ENCODE assay signal across 10 cellular contexts in genomic region chr7:122310119-122311021, GRCh38. TPM values are rescaled to one million over a fixed set of nuclear protein-coding genes. Genes with fewer than 3 reads are reported as not detected.
A peak's percentile ranks its signal among the peaks of the same experiment; 100 is the strongest.
DNase-seq lines count a peak whose midpoint lies in the region; ATAC-seq and TF ChIP-seq lines count a peak whose summit lies in the region.
"Had no signal": no experiment of that assay in that cellular context is flagged by ENCODE, and none has a peak within 500 bp of the region (broad histone marks: within the 10 kb centered on the region; RNA-seq: fewer than 3 reads in every experiment).

No MANE protein-coding gene starts in this region.

- no peaks in the 10 kb centered on the region for H3K36me3 Mint-ChIP-seq in MCF 10A (ENCODE audit: insufficient read depth, unreplicated experiment)
- H3K36me3 Mint-ChIP-seq in CD4-positive, alpha-beta T cell (ENCODE audit: low read depth), result no peaks in the 10 kb centered on the region

- peak overlapping the region; percentile 30 to 65 (median 32) for H3K4me3 ChIP-seq in breast epithelium
- H3K4me3 ChIP-seq in mesendoderm (ENCODE audit: low read length), result peak overlapping the region; percentile 51
- H3K4me3 ChIP-seq in vagina, result peak overlapping the region; percentile 32 to 36
- H3K4me3 ChIP-seq: BLaER1 had no signal

- CTCF ChIA-PET in MCF 10A (lab: Yijun Ruan, JAX), result no interaction called here
- CTCF ChIA-PET in CD4-positive, alpha-beta T cell (lab: Charles Lee), result no interaction called here

- WGBS in mesendoderm (ENCODE audit: extremely low coverage, insufficient coverage, low lambda C conversion rate), result no CpG with 5 or more reads among the region's 61 CpGs

- peak overlapping the region; percentile 80 for H3K56ac ChIP-seq in mesendoderm (ENCODE audit: low read length)

- intact Hi-C loops in breast epithelium (cut with DNase I; ENCODE audit: low total_unique reads), result no loop called here
- intact Hi-C loops in MCF 10A (cut with micrococcal nuclease), result no loop called here
- intact Hi-C loops in vagina (cut with DNase I), result no loop called here
- intact Hi-C loops in CD4-positive, alpha-beta T cell (cut with DNase I, micrococcal nuclease), result no loop called here

- POLR2A ChIA-PET in MCF 10A (lab: Yijun Ruan, JAX), result no interaction called here
- POLR2A ChIA-PET in CD4-positive, alpha-beta T cell (lab: Charles Lee), result no interaction called here

- no peak overlapping the region for H3K27ac Mint-ChIP-seq in MCF 10A (ENCODE audit: low read depth, unreplicated experiment)
- H3K27ac Mint-ChIP-seq in CD4-positive, alpha-beta T cell, result no peak overlapping the region

- H3K4me2 ChIP-seq in mesendoderm (ENCODE audit: low read length), result peak overlapping the region; percentile 75
- H3K4me2 ChIP-seq: BLaER1 had no signal

- H3K9me3 ChIP-seq in breast epithelium (no peaks in the 10 kb centered on the region), vagina (no peaks in the 10 kb centered on the region)
- H3K9me3 ChIP-seq in CD4-positive, alpha-beta T cell (ENCODE audit: control insufficient read depth, low read length), result no peaks in the 10 kb centered on the region

- no TSS peak for BruUV-seq in MCF 10A (replicated peaks; lab: Mats Ljungman, UMichigan)

- H3K27me3 ChIP-seq in breast epithelium (peaks cover 5 to 100% of the 10 kb centered on the region in 2 donors), mesendoderm (ENCODE audit: insufficient read depth, low read length, poor library complexity) (peaks cover 25% of the 10 kb centered on the region), vagina (peaks cover 15% of the 10 kb centered on the region)
- peaks cover 96% of the 10 kb centered on the region for H3K27me3 ChIP-seq in CD4-positive, alpha-beta T cell (ENCODE audit: control insufficient read depth, insufficient read depth, low read length)
- H3K27me3 ChIP-seq: BLaER1 had no signal

- H2BK15ac ChIP-seq in mesendoderm (replicated peaks; ENCODE audit: low read depth), result no peak overlapping the region

- no peak overlapping the region for H3K4me3 Mint-ChIP-seq in MCF 10A (ENCODE audit: unreplicated experiment)
- no peak overlapping the region for H3K4me3 Mint-ChIP-seq in CD4-positive, alpha-beta T cell

- H2BK120ac ChIP-seq in mesendoderm (ENCODE audit: low read depth, low read length), result no peak overlapping the region

- peaks cover 17% of the 10 kb centered on the region for H3K27me3 Mint-ChIP-seq in MCF 10A (ENCODE audit: insufficient read depth, unreplicated experiment)
- H3K27me3 Mint-ChIP-seq in CD4-positive, alpha-beta T cell, result peaks cover 82% of the 10 kb centered on the region

- peak overlapping the region; percentile 64 for H3K9ac ChIP-seq in mesendoderm (ENCODE audit: low read length)
- H3K9ac ChIP-seq: BLaER1 had no signal

- no peaks in the 10 kb centered on the region for H3K79me2 ChIP-seq in mesendoderm (ENCODE audit: control insufficient read depth, insufficient read depth, low read length)

- H3K4ac ChIP-seq in mesendoderm (ENCODE audit: low read depth, low read length), result no peak overlapping the region

- no peaks in the 10 kb centered on the region for H3K9me3 Mint-ChIP-seq in MCF 10A (ENCODE audit: unreplicated experiment)
- H3K9me3 Mint-ChIP-seq in CD4-positive, alpha-beta T cell, result no peaks in the 10 kb centered on the region

- no peak overlapping the region for H3K23ac ChIP-seq in mesendoderm (ENCODE audit: low read length)

- no peak overlapping the region for H4K5ac ChIP-seq in mesendoderm (ENCODE audit: low read length)

- peak overlapping the region; percentile 69 for H3K18ac ChIP-seq in mesendoderm (ENCODE audit: low read length)

- H3K4me1 Mint-ChIP-seq in MCF 10A (ENCODE audit: insufficient read depth, unreplicated experiment), result peaks cover 5% of the 10 kb centered on the region
- no peaks in the 10 kb centered on the region for H3K4me1 Mint-ChIP-seq in CD4-positive, alpha-beta T cell (ENCODE audit: low read depth)

- H3K4me1 ChIP-seq in breast epithelium (peaks cover 5 to 11% of the 10 kb centered on the region in 2 donors), mesendoderm (ENCODE audit: control insufficient read depth, low read depth, low read length) (peaks cover 9% of the 10 kb centered on the region), vagina (peaks cover 28% of the 10 kb centered on the region)
- H3K4me1 ChIP-seq: BLaER1 had no signal

- no peak overlapping the region for H2BK5ac ChIP-seq in mesendoderm (ENCODE audit: low read length)

- TF ChIP-seq CTCF in breast epithelium (IDR thresholded peaks at IDR 0.05) (no peak), MCF 10A (IDR thresholded peaks at IDR 0.05; ENCODE audit: unreplicated experiment) (no peak), vagina (IDR thresholded peaks at IDR 0.05) (no peak)
- TF ChIP-seq CTCF in CD4-positive, alpha-beta T cell (IDR thresholded peaks at IDR 0.05), result no peak

- H4K8ac ChIP-seq in mesendoderm (ENCODE audit: low read depth, low read length), result no peak overlapping the region

- no peaks in the 10 kb centered on the region for H3K79me1 ChIP-seq in mesendoderm (ENCODE audit: low read length)

- TF ChIP-seq POLR2A in breast epithelium (IDR thresholded peaks at IDR 0.05) (no peak), vagina (IDR thresholded peaks at IDR 0.05) (no peak)

- H3K36me3 ChIP-seq in breast epithelium (no peaks in the 10 kb centered on the region), mesendoderm (ENCODE audit: control insufficient read depth, insufficient read depth, low read length) (no peaks in the 10 kb centered on the region), vagina (no peaks in the 10 kb centered on the region)
- H3K36me3 ChIP-seq: BLaER1 had no signal

- DNase-seq in breast epithelium (ENCODE audit: low spot score in 2 of 2) (no peak), MCF 10A (ENCODE audit: unreplicated experiment) (no peak), caudate nucleus (lab: John Stamatoyannopoulos, UW) (peak in 2 of 61 donors; percentile 20 to 60), mesendoderm (peak; percentile 84), vagina (ENCODE audit: extremely low spot score in 2 of 2) (no peak)
- no peak for DNase-seq in stimulated activated CD8-positive, alpha-beta memory T cell treated with anti-CD3 and anti-CD28 coated beads, Interleukin-4, amount 100 ng/mL, for 48 hours
- DNase-seq in CD4-positive, alpha-beta T cell, result no peak

- H2AK5ac ChIP-seq in mesendoderm (ENCODE audit: low read length), result no peak overlapping the region

- ATAC-seq in CD4-positive, alpha-beta T cell (ENCODE audit: poor library complexity), result no peak
- ATAC-seq in HG02885 (IDR thresholded peaks at IDR 0.05; ENCODE audit: poor library complexity, unreplicated experiment), result no peak

- no peak overlapping the region for H3K27ac ChIP-seq in breast epithelium
- peak overlapping the region; percentile 67 for H3K27ac ChIP-seq in caudate nucleus (ENCODE audit: low read depth, low read length)
- H3K27ac ChIP-seq in mesendoderm (ENCODE audit: low read depth, low read length), result no peak overlapping the region
- H3K27ac ChIP-seq in vagina, result no peak overlapping the region
- no peak overlapping the region for H3K27ac ChIP-seq in CD4-positive, alpha-beta T cell (ENCODE audit: low read depth, low read length)
- H3K27ac ChIP-seq: BLaER1 had no signal

RNA-seq across cellular contexts. Expression of gene FEZF1, which starts 5.8 kb away (rescaled TPM):
- not detected for total RNA-seq in breast epithelium
- total RNA-seq in MCF 10A (2022), result not detected in 2 replicates
- polyA plus RNA-seq in mesendoderm (2013, experiment 1 of 2), result 0.46 TPM
- polyA plus RNA-seq in mesendoderm (2013, experiment 2 of 2), result 0.24 TPM
- not detected for total RNA-seq in vagina
- not detected for total RNA-seq in CD4-positive, alpha-beta T cell
- total RNA-seq: T-helper 1 cell treated with Interleukin-12 subunit alpha and Interleukin-12 subunit beta and Interleukin-4 antibody, amounts not matched to agents 30 ng/mL and 1 ng/mL, for 36 hours had no signal
